ENCODE assay signal across 8 cellular contexts in the genomic region with DNA sequence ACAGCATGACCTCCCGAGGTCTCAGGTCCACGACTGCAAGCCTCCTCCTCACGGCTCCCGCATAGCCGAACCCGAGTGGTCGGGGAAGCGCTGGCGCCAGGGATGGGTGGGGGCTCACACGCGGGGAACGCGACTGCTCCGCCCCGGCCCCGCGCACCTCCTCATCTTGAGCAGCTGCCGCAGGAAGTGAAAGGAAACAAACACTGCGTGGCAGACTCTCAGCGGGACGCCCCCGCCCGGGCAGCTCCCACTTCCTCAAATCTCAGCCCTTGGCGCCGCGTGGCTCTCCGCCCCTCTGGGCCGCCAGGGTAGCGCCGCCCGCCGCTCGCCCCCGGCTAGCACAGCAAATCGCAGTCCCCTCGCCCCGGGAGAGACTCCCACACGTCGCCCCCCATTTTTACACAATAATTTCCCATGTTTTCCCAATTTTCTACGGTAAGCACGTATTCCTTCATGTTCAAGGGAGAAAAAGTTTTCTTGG.
DNase-seq lines count a peak whose midpoint lies in the region; ATAC-seq lines count a peak whose summit lies in the region.

A gene with protein sequence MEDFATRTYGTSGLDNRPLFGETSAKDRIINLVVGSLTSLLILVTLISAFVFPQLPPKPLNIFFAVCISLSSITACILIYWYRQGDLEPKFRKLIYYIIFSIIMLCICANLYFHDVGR (minus strand): TSS at position 188 of the 481 bp plus-strand sequence. CDS start 229 bp downstream, outside the sequence.

- peaks cover 20% of the 10 kb centered on the region for H3K36me3 Mint-ChIP-seq in central memory CD8-positive, alpha-beta T cell (ENCODE audit: insufficient read depth)

- peaks cover 44% of the 10 kb centered on the region for H3K4me1 Mint-ChIP-seq in central memory CD8-positive, alpha-beta T cell

- peak; percentile 16 for DNase-seq in NCI-H1436 (lab: John Stamatoyannopoulos, UW)
- no peak for DNase-seq in NCI-H1436 treated with DMSO at 0.1 percent for 48 hours (lab: John Stamatoyannopoulos, UW)
- DNase-seq in NCI-H2029 treated with DMSO at 0.1 percent for 48 hours (lab: John Stamatoyannopoulos, UW), result peak; percentile 13
- peak; percentile 64 for DNase-seq in activated CD4-positive, CD25-positive, alpha-beta regulatory T cell treated with anti-CD3 and anti-CD28 coated beads, Interleukin-2, amount 50 U/mL, for 16 hours (ENCODE audit: low read depth, low spot score)
- DNase-seq in central memory CD8-positive, alpha-beta T cell (ENCODE audit: low spot score in 2 of 2), result peak; percentile 71 to 77
- peak; percentile 52 for DNase-seq in kidney glomerular epithelial cell (lab: John Stamatoyannopoulos, UW)
- peak; percentile 53 to 73 (median 62) for DNase-seq in stimulated activated CD4-positive, alpha-beta T cell treated with anti-CD3 and anti-CD28 coated beads, Interleukin-1b, Interleukin-23, amount 100 ng/mL, for 24 hours (ENCODE audit: low read depth in 4 of 4, low spot score in 1 of 4)

- no peaks in the 10 kb centered on the region for H3K27me3 Mint-ChIP-seq in central memory CD8-positive, alpha-beta T cell

- peak; percentile 40 for ATAC-seq in HG02763 (IDR thresholded peaks at IDR 0.05; ENCODE audit: unreplicated experiment)
- peak; percentile 81 for ATAC-seq in central memory CD8-positive, alpha-beta T cell (replicated peaks; ENCODE audit: extremely low read depth, poor library complexity, severe bottlenecking)

- H3K4me3 Mint-ChIP-seq in central memory CD8-positive, alpha-beta T cell, result peak within 1 kb of the TSS; percentile 100

- peak within 1 kb of the TSS; percentile 99 for H3K27ac Mint-ChIP-seq in central memory CD8-positive, alpha-beta T cell (ENCODE audit: low read depth)

- no peaks in the 10 kb centered on the region for H3K9me3 Mint-ChIP-seq in central memory CD8-positive, alpha-beta T cell
